Comparison of ENCODE assay signal across 8 cellular contexts in the genomic region with DNA sequence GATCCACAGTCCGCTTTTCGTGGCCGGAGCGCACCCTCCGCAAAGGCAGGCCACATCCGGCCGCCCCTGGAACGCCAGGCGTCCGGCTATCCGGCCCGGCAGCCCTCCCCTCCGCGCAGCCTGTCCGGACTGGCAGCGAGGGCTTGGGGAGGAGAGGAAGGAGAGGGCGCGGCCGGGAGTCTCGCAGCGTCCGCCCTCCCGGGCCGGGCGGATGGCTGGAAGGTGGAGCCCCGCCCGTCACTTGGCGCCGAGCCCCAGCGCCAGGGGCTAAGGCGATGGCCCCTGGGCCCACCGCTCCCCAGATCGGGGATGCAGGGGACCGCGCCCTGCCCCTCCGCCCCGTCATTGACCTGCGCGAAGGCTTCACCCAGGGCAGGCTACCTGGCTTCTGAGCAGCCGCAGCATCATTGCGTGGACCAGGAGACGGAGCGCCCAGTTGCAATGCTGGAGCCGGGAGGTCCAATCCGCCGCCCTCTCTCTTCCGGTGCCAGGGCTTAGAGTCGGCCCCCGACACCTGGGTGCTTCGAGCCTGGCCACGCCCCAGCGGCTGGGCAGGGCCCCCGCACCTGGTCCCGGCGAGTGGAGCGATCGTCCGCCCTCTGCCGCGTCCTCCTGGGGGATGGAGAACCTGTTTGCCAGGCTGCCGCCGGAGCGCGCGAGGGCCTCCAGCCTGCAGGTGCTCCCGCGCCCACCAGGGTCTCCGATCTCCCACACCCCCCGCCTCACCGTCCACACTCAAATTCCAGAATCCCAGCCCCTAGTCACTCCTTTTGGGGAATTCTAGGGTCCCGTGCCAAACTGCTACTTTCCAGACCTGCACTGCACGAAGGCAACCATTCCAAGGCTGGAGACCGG. TPM values are rescaled to one million over a fixed set of nuclear protein-coding genes. Genes with fewer than 3 reads are reported as not detected.
A peak's percentile ranks its signal among the peaks of the same experiment; 100 is the strongest.
DNase-seq lines count a peak whose midpoint lies in the region; ATAC-seq and TF ChIP-seq lines count a peak whose summit lies in the region.

A gene (minus strand): TSS at position 131 of the 855 bp plus-strand sequence. CDS start 1,360 bp downstream, outside the sequence.

- TF ChIP-seq CTCF in gastroesophageal sphincter (IDR thresholded peaks at IDR 0.05) (no peak), osteoblast (IDR thresholded peaks at IDR 0.05; ENCODE audit: extremely low read depth, low read depth, low read length) (no peak)

- no peak for DNase-seq in activated CD4-positive, CD25-positive, alpha-beta regulatory T cell treated with anti-CD3 and anti-CD28 coated beads, Interleukin-2, amount 50 U/mL, for 72 hours
- DNase-seq in NCI-H345 treated with DMSO at 0.1 percent for 48 hours (lab: John Stamatoyannopoulos, UW; ENCODE audit: unreplicated experiment) (peak; percentile 77), osteoblast (ENCODE audit: insufficient read length, low spot score, missing footprints) (peak; percentile 82)
- peak; percentile 77 for DNase-seq in activated effector memory CD4-positive, alpha-beta T cell treated with anti-CD3 and anti-CD28 coated beads, Interleukin-2, amount 50 U/mL, for 16 hours

- H2AFZ ChIP-seq in osteoblast (ENCODE audit: low read length): no peak within 1 kb of the TSS

- H3K36me3 ChIP-seq in gastroesophageal sphincter (no peaks in the 10 kb centered on the region), osteoblast (ENCODE audit: insufficient read depth, low read length) (no peaks in the 10 kb centered on the region)

- peaks cover 60% of the 10 kb centered on the region for H3K27me3 ChIP-seq in gastroesophageal sphincter
- peaks cover 40% of the 10 kb centered on the region for H3K27me3 ChIP-seq in osteoblast (ENCODE audit: insufficient read depth, low read length)

- H3K4me2 ChIP-seq in osteoblast (ENCODE audit: insufficient read depth, low read length): no peak within 1 kb of the TSS

- H3K4me1 ChIP-seq in gastroesophageal sphincter: peaks cover 0 to 22% (median 10%) of the 10 kb centered on the region in 3 donors
- H3K4me1 ChIP-seq in osteoblast (ENCODE audit: insufficient read depth, low read length): no peaks in the 10 kb centered on the region

- no peaks in the 10 kb centered on the region for H4K20me1 ChIP-seq in osteoblast (ENCODE audit: insufficient read depth, low read length)

- H3K9me3 ChIP-seq in gastroesophageal sphincter (no peaks in the 10 kb centered on the region), osteoblast (ENCODE audit: low read depth, low read length) (no peaks in the 10 kb centered on the region)

- H3K4me3 ChIP-seq in gastroesophageal sphincter: peak within 1 kb of the TSS; percentile 5 to 47
- H3K4me3 ChIP-seq in osteoblast (ENCODE audit: insufficient read depth, low read length): no peak within 1 kb of the TSS

- no peaks in the 10 kb centered on the region for H3K79me2 ChIP-seq in osteoblast (ENCODE audit: insufficient read depth, low read length)

- WGBS in gastroesophageal sphincter (ENCODE audit: low coverage in 1 of 2), 2 donors: 0 to 4% methylated on average over 5 to 6 of the region's 73 CpGs

- TF ChIP-seq POLR2A in gastroesophageal sphincter (IDR thresholded peaks at IDR 0.05): no peak

- peak within 1 kb of the TSS in 3 of 4 donors; percentile 20 to 66 (median 33) for H3K27ac ChIP-seq in gastroesophageal sphincter
- H3K27ac ChIP-seq in osteoblast (ENCODE audit: low read depth, low read length): no peak within 1 kb of the TSS

- peak; percentile 48 to 63 for ATAC-seq in activated CD4-positive, CD25-positive, alpha-beta regulatory T cell treated with anti-CD3 and anti-CD28 coated beads, Interleukin-2, amount 50 U/mL, for 24 hours
- ATAC-seq in gastroesophageal sphincter (peak; percentile 81), GM18907 (IDR thresholded peaks at IDR 0.05; ENCODE audit: unreplicated experiment) (no peak), HG02610 (IDR thresholded peaks at IDR 0.05; ENCODE audit: unreplicated experiment) (no peak)

- no peak for TF ChIP-seq EP300 in gastroesophageal sphincter (IDR thresholded peaks at IDR 0.05)

RNA-seq across cellular contexts. Expression of the gene that starts here (rescaled TPM):
- total RNA-seq in gastroesophageal sphincter: 1 to 10 TPM in 3 of 4 donors, under 1 TPM in 1; 0.54 to 3.5 (median 2.6) TPM
- under 0.01 TPM in 1 of 2 replicates, not detected in the other for total RNA-seq in osteoblast

Comparison
In these comparisons a context has a peak if more than half of its experiments do, and no peak if none do; other contexts are left out.
1. Peak in DNase-seq in osteoblast; RNA of the gene not detected or under 1 TPM.
2. ATAC-seq: peak in activated CD4-positive, CD25-positive, alpha-beta regulatory T cell treated with anti-CD3 and anti-CD28 coated beads, Interleukin-2, amount 50 U/mL, for 24 hours (2 of 2) and gastroesophageal sphincter (single experiment); none in GM18907 (single experiment) and HG02610 (single experiment).